In the genomic region with DNA sequence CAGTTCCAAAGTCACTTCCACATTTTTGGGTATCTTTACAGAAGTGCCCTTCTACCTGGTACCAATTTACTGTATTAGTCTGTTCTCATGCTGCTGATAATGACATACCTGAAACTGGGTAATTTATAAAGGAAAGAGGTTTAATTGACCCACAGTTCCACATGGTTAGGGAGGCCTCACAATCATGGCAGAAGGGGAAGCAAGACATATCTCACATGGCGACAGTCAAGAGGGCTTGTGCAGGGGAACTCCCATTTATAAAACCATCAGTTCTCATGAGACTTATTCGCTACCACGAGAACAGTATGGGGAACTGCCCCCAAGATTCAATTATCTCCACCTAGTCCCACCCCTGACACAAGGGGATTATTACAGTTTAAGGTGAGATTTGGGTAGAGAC, we compare ENCODE assay signal across 1 cellular context.
A peak's percentile ranks its signal among the peaks of the same experiment; 100 is the strongest.
TF ChIP-seq lines count a peak whose summit lies in the region.

No MANE protein-coding gene starts in this region.

TF ChIP-seq in GM12878, 131 proteins besides CTCF, POLR2A, EP300 and RAD21:
- TF ChIP-seq MTA2 (IDR thresholded peaks at IDR 0.05; ENCODE audit: low read depth): peak; percentile 80
- TF ChIP-seq IKZF2 (IDR thresholded peaks at IDR 0.05): peak; percentile 18 to 46; a peak in 2 of 4 replicates
- peak; percentile 51 for TF ChIP-seq MEF2B (IDR thresholded peaks at IDR 0.05; ENCODE audit: partially characterized antibody, poor library complexity, severe bottlenecking)
- TF ChIP-seq ATF7 (IDR thresholded peaks at IDR 0.05; ENCODE audit: low read depth): peak; percentile 33; the same call in 1 of the 2 replicates
TF ChIP-seq in GM12878: peak in this region for 4; not testable (repeated sequence) for 127.
